ENCODE assay signal across 3 cellular contexts in genomic region chr11:117870176-117870952, GRCh38.
TF ChIP-seq lines count a peak whose summit lies in the region.

No MANE protein-coding gene starts in this region.

TF ChIP-seq in SK-N-SH, 30 proteins besides CTCF, POLR2A, EP300 and RAD21:
- TF ChIP-seq GATA2 (CRISPR knock-in tag; IDR thresholded peaks at IDR 0.05) (no peak), CHD2 (IDR thresholded peaks at IDR 0.05; ENCODE audit: low read length, partially characterized antibody) (peak; percentile 15)

TF ChIP-seq in SK-N-SH treated with all-trans-retinoic acid at 6 μM for 48 hours, 23 proteins besides CTCF, POLR2A, EP300 and RAD21:
- no peak for TF ChIP-seq TOX (CRISPR knock-in tag; IDR thresholded peaks at IDR 0.05; ENCODE audit: borderline replicate concordance)
- no peak for TF ChIP-seq PPARA (CRISPR knock-in tag; IDR thresholded peaks at IDR 0.05; ENCODE audit: borderline replicate concordance)
- TF ChIP-seq CSRNP3 (CRISPR knock-in tag; IDR thresholded peaks at IDR 0.05) = no peak
- no peak for TF ChIP-seq CSDC2 (CRISPR knock-in tag; IDR thresholded peaks at IDR 0.05)
- TF ChIP-seq ZNF565 (CRISPR knock-in tag; conservative IDR thresholded peaks at IDR 0.05; ENCODE audit: low read depth) = no peak
- no peak for TF ChIP-seq SNAI2 (CRISPR knock-in tag; IDR thresholded peaks at IDR 0.05)
- no peak for TF ChIP-seq PATZ1 (CRISPR knock-in tag; IDR thresholded peaks at IDR 0.05; ENCODE audit: borderline replicate concordance)
- TF ChIP-seq ZFP3 (CRISPR knock-in tag; IDR thresholded peaks at IDR 0.05) = no peak
- TF ChIP-seq ZC3H10 (CRISPR knock-in tag; IDR thresholded peaks at IDR 0.05) = no peak
- TF ChIP-seq ISL1 (CRISPR knock-in tag; IDR thresholded peaks at IDR 0.05) = no peak
- no peak for TF ChIP-seq ZNF8 (CRISPR knock-in tag; IDR thresholded peaks at IDR 0.05)
- TF ChIP-seq ZNF70 (CRISPR knock-in tag; IDR thresholded peaks at IDR 0.05) = no peak
- no peak for TF ChIP-seq BACH2 (CRISPR knock-in tag; IDR thresholded peaks at IDR 0.05; ENCODE audit: borderline replicate concordance)

TF ChIP-seq in HepG2, 621 proteins besides CTCF, POLR2A, EP300 and RAD21:
- TF ChIP-seq MXD1 (CRISPR knock-in tag; IDR thresholded peaks at IDR 0.05) (no peak), NR2F6 (IDR thresholded peaks at IDR 0.05) (no peak), NR2F6 (CRISPR knock-in tag; IDR thresholded peaks at IDR 0.05) (no peak), ZZZ3 (CRISPR knock-in tag; IDR thresholded peaks at IDR 0.05; ENCODE audit: borderline replicate concordance) (no peak), ZNF282 (IDR thresholded peaks at IDR 0.05; ENCODE audit: partially characterized antibody) (no peak), SP5 (CRISPR knock-in tag; IDR thresholded peaks at IDR 0.05; ENCODE audit: borderline replicate concordance, low read depth) (no peak), ZNF7 (CRISPR knock-in tag; IDR thresholded peaks at IDR 0.05) (no peak), ZNF577 (CRISPR knock-in tag; IDR thresholded peaks at IDR 0.05; ENCODE audit: borderline replicate concordance, low read depth) (no peak), ZNF513 (CRISPR knock-in tag; conservative IDR thresholded peaks at IDR 0.05) (no peak), RXRB (CRISPR knock-in tag; IDR thresholded peaks at IDR 0.05; ENCODE audit: borderline replicate concordance) (no peak), MAZ (IDR thresholded peaks at IDR 0.05; ENCODE audit: borderline replicate concordance, low read depth, low read length) (no peak), MAZ (CRISPR knock-in tag; IDR thresholded peaks at IDR 0.05; ENCODE audit: low read depth) (no peak), ZNF331 (CRISPR knock-in tag; IDR thresholded peaks at IDR 0.05) (no peak), NFE2L1 (CRISPR knock-in tag; IDR thresholded peaks at IDR 0.05; ENCODE audit: borderline replicate concordance) (no peak), DMTF1 (CRISPR knock-in tag; IDR thresholded peaks at IDR 0.05) (no peak), TMF1 (CRISPR knock-in tag; IDR thresholded peaks at IDR 0.05; ENCODE audit: low read depth) (no peak)
